1 cellular context compared by ENCODE assay signal in the genomic region with DNA sequence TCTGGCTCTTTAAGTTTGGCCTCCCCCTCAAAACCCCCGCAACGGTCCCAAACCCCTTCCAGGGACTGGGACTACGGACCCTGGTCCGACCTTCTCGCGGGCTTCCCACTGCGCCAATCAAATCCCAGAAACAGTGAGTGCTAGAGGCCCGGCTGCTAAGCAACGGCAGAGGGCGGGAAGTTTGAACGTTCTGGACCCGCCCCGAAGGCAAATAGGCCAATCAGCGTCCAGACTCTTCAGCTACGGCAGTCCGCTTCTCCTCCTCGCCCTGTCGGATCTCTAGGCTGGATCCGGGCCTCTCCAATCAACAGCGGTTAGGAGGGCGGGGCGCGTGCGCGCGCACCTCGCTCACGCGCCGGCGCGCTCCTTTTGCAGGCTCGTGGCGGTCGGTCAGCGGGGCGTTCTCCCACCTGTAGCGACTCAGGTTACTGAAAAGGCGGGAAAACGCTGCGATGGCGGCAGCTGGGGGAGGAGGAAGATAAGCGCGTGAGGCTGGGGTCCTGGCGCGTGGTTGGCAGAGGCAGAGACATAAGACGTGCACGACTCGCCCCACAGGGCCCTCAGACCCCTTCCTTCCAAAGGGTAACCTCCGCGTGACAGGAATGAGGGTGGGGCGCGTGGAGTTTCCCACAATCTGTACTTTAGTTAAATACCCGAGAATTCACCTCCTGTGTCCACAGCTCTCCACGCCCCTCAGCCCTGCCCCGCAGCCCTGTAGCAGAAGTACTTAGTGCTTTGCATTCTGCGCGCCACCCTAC.
TF ChIP-seq lines count a peak whose summit lies in the region.

MSH5 (plus strand) TSS at position 367 of the 758 bp plus-strand sequence. CDS start 462 bp downstream, outside the sequence.

TF ChIP-seq in HepG2, 621 proteins besides CTCF, POLR2A, EP300 and RAD21 (continued from another document):
- TF ChIP-seq ATM (IDR thresholded peaks at IDR 0.05; ENCODE audit: borderline replicate concordance): no peak
- TF ChIP-seq ZNF468 (CRISPR knock-in tag; IDR thresholded peaks at IDR 0.05): 0 out of 2 replicates have a peak, but pooled peaks have one; percentile 56
- no peak for TF ChIP-seq MAFF (IDR thresholded peaks at IDR 0.05; ENCODE audit: low read depth, low read length)
- no peak for TF ChIP-seq BRCA1 (CRISPR knock-in tag; IDR thresholded peaks at IDR 0.05)
- TF ChIP-seq ZFP91 (CRISPR knock-in tag; IDR thresholded peaks at IDR 0.05; ENCODE audit: borderline replicate concordance): peak; percentile 99
- TF ChIP-seq NCOA1 (CRISPR knock-in tag; IDR thresholded peaks at IDR 0.05): peak; percentile 98
- peak; percentile 98 for TF ChIP-seq ZFP90 (CRISPR knock-in tag; IDR thresholded peaks at IDR 0.05; ENCODE audit: borderline replicate concordance)
- TF ChIP-seq NRL (CRISPR knock-in tag; IDR thresholded peaks at IDR 0.05; ENCODE audit: borderline replicate concordance): peak; percentile 98
- peak; percentile 80; the same call in 1 of the 2 replicates for TF ChIP-seq ZBTB8A (CRISPR knock-in tag; IDR thresholded peaks at IDR 0.05; ENCODE audit: borderline replicate concordance, low read depth)
- TF ChIP-seq ZNF772 (CRISPR knock-in tag; IDR thresholded peaks at IDR 0.05): peak; percentile 84
- TF ChIP-seq, protein P1, sequence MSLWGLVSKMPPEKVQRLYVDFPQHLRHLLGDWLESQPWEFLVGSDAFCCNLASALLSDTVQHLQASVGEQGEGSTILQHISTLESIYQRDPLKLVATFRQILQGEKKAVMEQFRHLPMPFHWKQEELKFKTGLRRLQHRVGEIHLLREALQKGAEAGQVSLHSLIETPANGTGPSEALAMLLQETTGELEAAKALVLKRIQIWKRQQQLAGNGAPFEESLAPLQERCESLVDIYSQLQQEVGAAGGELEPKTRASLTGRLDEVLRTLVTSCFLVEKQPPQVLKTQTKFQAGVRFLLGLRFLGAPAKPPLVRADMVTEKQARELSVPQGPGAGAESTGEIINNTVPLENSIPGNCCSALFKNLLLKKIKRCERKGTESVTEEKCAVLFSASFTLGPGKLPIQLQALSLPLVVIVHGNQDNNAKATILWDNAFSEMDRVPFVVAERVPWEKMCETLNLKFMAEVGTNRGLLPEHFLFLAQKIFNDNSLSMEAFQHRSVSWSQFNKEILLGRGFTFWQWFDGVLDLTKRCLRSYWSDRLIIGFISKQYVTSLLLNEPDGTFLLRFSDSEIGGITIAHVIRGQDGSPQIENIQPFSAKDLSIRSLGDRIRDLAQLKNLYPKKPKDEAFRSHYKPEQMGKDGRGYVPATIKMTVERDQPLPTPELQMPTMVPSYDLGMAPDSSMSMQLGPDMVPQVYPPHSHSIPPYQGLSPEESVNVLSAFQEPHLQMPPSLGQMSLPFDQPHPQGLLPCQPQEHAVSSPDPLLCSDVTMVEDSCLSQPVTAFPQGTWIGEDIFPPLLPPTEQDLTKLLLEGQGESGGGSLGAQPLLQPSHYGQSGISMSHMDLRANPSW (CRISPR knock-in tag; IDR thresholded peaks at IDR 0.05; ENCODE audit: borderline replicate concordance): no peak
- peak; percentile 95 for TF ChIP-seq MEIS1 (CRISPR knock-in tag; IDR thresholded peaks at IDR 0.05; ENCODE audit: borderline replicate concordance)
- no peak for TF ChIP-seq PLRG1 (conservative IDR thresholded peaks at IDR 0.05)
- TF ChIP-seq ZBTB14 (CRISPR knock-in tag; IDR thresholded peaks at IDR 0.05): peak; percentile 98
- peak; percentile 90; the same call in 1 of the 2 replicates for TF ChIP-seq ZNF576 (CRISPR knock-in tag; IDR thresholded peaks at IDR 0.05)
- no peak for TF ChIP-seq DNMT1 (CRISPR knock-in tag; IDR thresholded peaks at IDR 0.05)
- TF ChIP-seq ERF (CRISPR knock-in tag; IDR thresholded peaks at IDR 0.05): peak; percentile 91
- no peak for TF ChIP-seq SCMH1 (CRISPR knock-in tag; IDR thresholded peaks at IDR 0.05; ENCODE audit: borderline replicate concordance)
- TF ChIP-seq PHF5A (CRISPR knock-in tag; IDR thresholded peaks at IDR 0.05; ENCODE audit: low read depth, unreplicated experiment): peak; percentile 82
- no peak for TF ChIP-seq ZNF674 (CRISPR knock-in tag; IDR thresholded peaks at IDR 0.05; ENCODE audit: low read depth)
TF ChIP-seq in HepG2: peak in this region for 443.
